Comparison of ENCODE assay signal across 15 cellular contexts in the genomic region with DNA sequence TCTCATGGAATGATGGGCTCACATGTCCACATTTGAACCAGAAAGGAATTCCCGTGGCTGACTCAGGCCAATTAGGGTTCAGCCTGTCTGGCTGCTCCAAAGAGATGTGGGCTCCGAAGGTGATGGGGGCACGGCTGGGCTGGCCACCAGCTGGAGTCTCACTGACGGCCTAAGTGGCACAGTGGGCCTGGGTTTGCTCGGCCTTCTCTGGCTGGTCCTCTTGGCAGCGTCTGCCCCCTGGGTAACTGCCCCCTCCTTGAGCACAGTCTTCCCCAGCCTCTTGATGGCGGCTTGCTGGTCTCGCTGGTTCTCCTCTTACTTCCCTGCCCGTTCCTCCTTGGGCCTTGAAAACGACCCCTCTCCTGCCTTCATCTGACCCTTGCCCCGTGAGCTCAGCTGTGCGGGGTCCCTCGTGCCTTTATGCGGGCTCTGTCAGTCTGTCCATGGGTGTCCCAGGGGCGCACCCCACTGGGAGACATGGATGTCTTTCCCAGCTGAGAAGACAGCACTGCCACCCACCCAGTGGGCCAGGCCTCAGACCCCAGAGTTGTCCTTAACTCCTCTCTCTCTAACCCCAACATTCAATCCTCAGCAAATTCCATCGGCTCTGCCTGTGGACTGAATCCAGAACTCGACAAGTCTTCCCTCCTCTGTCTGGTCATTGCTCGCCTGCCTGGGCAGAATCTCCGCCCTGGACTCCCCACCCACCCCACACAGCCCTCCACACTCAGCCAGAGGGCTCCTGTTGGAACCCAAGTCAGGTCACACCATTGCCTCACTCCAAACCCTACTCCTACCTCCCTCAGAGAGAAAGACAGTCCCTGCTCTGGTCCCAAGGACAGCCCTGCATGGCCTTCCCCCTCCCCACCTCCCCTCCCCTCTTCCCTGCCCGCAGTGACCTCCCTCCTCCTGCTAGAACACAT.
"Had no signal": no experiment of that assay in that cellular context is flagged by ENCODE, and none has a peak within 500 bp of the region (broad histone marks: within the 10 kb centered on the region; RNA-seq: fewer than 3 reads in every experiment).

No MANE protein-coding gene starts in this region.

- H3K9me3 ChIP-seq: body of pancreas, mucosa of descending colon, ovary, tibial artery had no signal

- H3K36me3 ChIP-seq: ovary, tibial artery had no signal

- H3K27me3 ChIP-seq: body of pancreas, ovary, tibial artery had no signal

- H3K4me3 ChIP-seq: body of pancreas, mucosa of descending colon, ovary, tibial artery had no signal

- DNase-seq: activated CD4-positive, alpha-beta T cell treated with anti-CD3 and anti-CD28 coated beads, Interleukin-2, amount 10 ng/mL, durations not matched to agents 7 days and 5 days; activated CD4-positive, CD25-positive, alpha-beta regulatory T cell; activated naive CD4-positive, alpha-beta T cell treated with anti-CD3 and anti-CD28 coated beads, Interleukin-2, amount 50 U/mL, for 16 hours; activated T-cell treated with anti-CD3 and anti-CD28 coated beads for 4 hours; body of pancreas; dermis blood vessel endothelial cell; endodermal cell; naive thymus-derived CD8-positive, alpha-beta T cell; ovary; stimulated activated CD4-positive, alpha-beta T cell treated with anti-CD3 and anti-CD28 coated beads, Interleukin-15, amount 100 ng/mL, for 24 hours; stimulated activated CD4-positive, alpha-beta T cell treated with anti-CD3 and anti-CD28 coated beads, Interleukin-4, amount 100 ng/mL, for 24 hours; T-helper 17 cell had no signal

- ATAC-seq: body of pancreas; mucosa of descending colon; naive thymus-derived CD8-positive, alpha-beta T cell; T-helper 17 cell had no signal

- H3K27ac ChIP-seq: ovary, tibial artery had no signal

- FAIRE-seq: TTC549 had no signal
